ENCODE assay signal across 24 cellular contexts in genomic region chr16:88893127-88893968, GRCh38. TPM values are rescaled to one million over a fixed set of nuclear protein-coding genes. Genes with fewer than 3 reads are reported as not detected.
A peak's percentile ranks its signal among the peaks of the same experiment; 100 is the strongest.
DNase-seq lines count a peak whose midpoint lies in the region; ATAC-seq, FAIRE-seq and TF ChIP-seq lines count a peak whose summit lies in the region.
"Had no signal": no experiment of that assay in that cellular context is flagged by ENCODE, and none has a peak within 500 bp of the region (broad histone marks: within the 10 kb centered on the region; RNA-seq: fewer than 3 reads in every experiment).

No MANE protein-coding gene starts in this region.

- TF ChIP-seq RAD21 in K562 (CRISPR knock-in tag; conservative IDR thresholded peaks at IDR 0.05 in 1 of 2, IDR thresholded peaks at IDR 0.05 in 1 of 2) = no peak

- H3K4me1 ChIP-seq in K562 (replicated peaks in 1 of 2; ENCODE audit: control insufficient read depth in 2 of 2, insufficient read depth in 2 of 2, low read length in 2 of 2) (peaks cover 0 to 39% of the 10 kb centered on the region in 2 experiments; a peak in 2 of 5 replicates), mucosa of descending colon (ENCODE audit: low read depth) (no peaks in the 10 kb centered on the region), small intestine (ENCODE audit: control insufficient read depth in 2 of 2, insufficient read depth in 1 of 2, low read depth in 1 of 2, low read length in 1 of 2) (no peaks in the 10 kb centered on the region)
- H3K4me1 ChIP-seq: Peyer's patch, SJCRH30 had no signal

- H3K36me3 ChIP-seq in K562 (ENCODE audit: control insufficient read depth, insufficient read depth, low read length) = peaks cover 87% of the 10 kb centered on the region
- no peaks in the 10 kb centered on the region for H3K36me3 ChIP-seq in mucosa of descending colon (ENCODE audit: low read depth)
- no peaks in the 10 kb centered on the region for H3K36me3 ChIP-seq in small intestine (ENCODE audit: control insufficient read depth in 2 of 2, insufficient read depth in 2 of 2, low read length in 2 of 2)
- H3K36me3 ChIP-seq: SJCRH30 had no signal

- 95% methylated on average over 11 of the region's 19 CpGs for WGBS in K562 (ENCODE audit: insufficient coverage, low coverage, missing lambda C conversion rate)
- 62 to 84% (median 83%) methylated on average over 16 to 19 of the region's 19 CpGs for WGBS in small intestine, 3 donors

- H4K20me1 ChIP-seq in K562 (replicated peaks; ENCODE audit: control insufficient read depth, insufficient read depth, low read length) = no peaks in the 10 kb centered on the region

- ATAC-seq in K562 (no peak), mucosa of descending colon (peak; percentile 31), HG03039 (IDR thresholded peaks at IDR 0.05; ENCODE audit: unreplicated experiment) (no peak)
- ATAC-seq: CD8-positive, alpha-beta T cell had no signal

- H3K9me3 ChIP-seq in K562 (replicated peaks; ENCODE audit: control insufficient read depth, insufficient read depth, low read depth, low read length) = peaks cover 25% of the 10 kb centered on the region
- H3K9me3 ChIP-seq in mucosa of descending colon = no peaks in the 10 kb centered on the region
- no peaks in the 10 kb centered on the region for H3K9me3 ChIP-seq in small intestine (ENCODE audit: control insufficient read depth, low read depth)
- H3K9me3 ChIP-seq: Peyer's patch, SJCRH30 had no signal

- no peak overlapping the region for H3K4me2 ChIP-seq in K562 (ENCODE audit: insufficient read depth, low read length)

- no peaks in the 10 kb centered on the region for H3K9me1 ChIP-seq in K562 (ENCODE audit: control insufficient read depth, insufficient read depth, low read length)

- H3K4me3 ChIP-seq in GM12864 (ENCODE audit: low read depth, low read length) (no peak overlapping the region), K562 (no peak overlapping the region), mucosa of descending colon (no peak overlapping the region), small intestine (ENCODE audit: low read depth in 1 of 2, low read length in 2 of 2) (no peak overlapping the region)
- H3K4me3 ChIP-seq: Peyer's patch, SJCRH30 had no signal

- POLR2A ChIA-PET in K562 (lab: Yijun Ruan, JAX) = no interaction called here

- DNase-seq in GM12864 (ENCODE audit: low read depth) = peak; percentile 27
- no peak for DNase-seq in K562 (ENCODE audit: extremely low read depth in 1 of 4, low spot score in 3 of 4)
- no peak for DNase-seq in mucosa of descending colon
- peak; percentile 4 for DNase-seq in small intestine
- no peak for DNase-seq in midbrain (lab: John Stamatoyannopoulos, UW)
- no peak for DNase-seq in SK-N-DZ (ENCODE audit: low spot score)
- DNase-seq: CD8-positive, alpha-beta T cell; DMS153; Karpas-422; MV-4-11; NCI-H1417; NCI-H1694 treated with DMSO at 0.1 percent for 48 hours; NCI-H2081 treated with DMSO at 0.1 percent for 48 hours; NCI-H2171 treated with DMSO at 0.1 percent for 48 hours; NCI-H524 treated with DMSO at 0.1 percent for 48 hours; NCI-H82; Peyer's patch; SJCRH30 had no signal

- no peak overlapping the region for H2AFZ ChIP-seq in K562 (ENCODE audit: low read depth, low read length)

- no TSS peak for BruUV-seq in K562 (replicated peaks; lab: Mats Ljungman, UMichigan)

- CTCF ChIA-PET in K562 (lab: Yijun Ruan, JAX; ENCODE audit: low intra/inter-chr PET ratio) = no interaction called here

- intact Hi-C loops in K562 (cut with micrococcal nuclease) (no loop called here), mucosa of descending colon (cut with DNase I, micrococcal nuclease) (no loop called here)

- H3K27ac ChIP-seq in K562 (ENCODE audit: extremely low read depth, low read depth, low read length) = no peak overlapping the region
- no peak overlapping the region for H3K27ac ChIP-seq in small intestine (ENCODE audit: low read depth in 1 of 2, low read length in 1 of 2)
- H3K27ac ChIP-seq: Peyer's patch, SJCRH30 had no signal

- no peak overlapping the region for H3K9ac ChIP-seq in K562 (ENCODE audit: insufficient read depth in 1 of 2, low read depth in 2 of 2, low read length in 2 of 2)

- peak; percentile 31; the same call in 1 of the 2 replicates for TF ChIP-seq POLR2A in K562 (conservative IDR thresholded peaks at IDR 0.05)

- TF ChIP-seq CTCF in GM12864 (IDR thresholded peaks at IDR 0.05; ENCODE audit: low read depth, low read length, missing control alignments) (no peak), K562 (IDR thresholded peaks at IDR 0.05 in 2 of 3, conservative IDR thresholded peaks at IDR 0.05 in 1 of 3; ENCODE audit: insufficient read depth in 2 of 3, low read depth in 1 of 3, low read length in 3 of 3) (no peak), mucosa of descending colon (IDR thresholded peaks at IDR 0.05) (no peak)

- no peak for TF ChIP-seq EP300 in K562 (IDR thresholded peaks at IDR 0.05; ENCODE audit: low read length)

- FAIRE-seq in K562 (lab: Jason Lieb, UNC) (no peak), small intestine (lab: Jason Lieb, UNC) (no peak)
- FAIRE-seq: G401.6, GM19239 had no signal

- peaks cover 10% of the 10 kb centered on the region; the same call in 2 of the 3 replicates for H3K79me2 ChIP-seq in K562 (ENCODE audit: control insufficient read depth, insufficient read depth, low read length)

- H3K27me3 ChIP-seq in K562 (ENCODE audit: control insufficient read depth in 2 of 2, insufficient read depth in 2 of 2, low read length in 2 of 2) = no peaks in the 10 kb centered on the region
- no peaks in the 10 kb centered on the region for H3K27me3 ChIP-seq in small intestine (ENCODE audit: control insufficient read depth in 2 of 2, insufficient read depth in 2 of 2, low read length in 2 of 2)
- H3K27me3 ChIP-seq: Peyer's patch, SJCRH30 had no signal

- in situ Hi-C loops in K562 (cut with MboI) = no loop called here

RNA-seq across cellular contexts. Expression of gene PABPN1L, which starts 26.9 kb away (rescaled TPM):
- 0.46 and 2.2 TPM in 2 replicates for total RNA-seq in K562 (2011; cell fraction: chromatin; rRNA removed; ENCODE audit: low replicate concordance)
- total RNA-seq in K562 (2011; cell fraction: nucleolus; rRNA removed) = 0.26 and 0.50 TPM in 2 replicates
- total RNA-seq in K562 (2011; cell fraction: nucleoplasm; rRNA removed) = 0.29 and 0.99 TPM in 2 replicates
- total RNA-seq in K562 (2014; rRNA removed) (0.32 TPM in 1 of 2 replicates, not detected in the other), K562 (2014; rRNA removed; fragmentation: Illumina TruSeq; extraction: Trizol) (not detected in 2 replicates), K562 (2015; rRNA removed; fragmentation: Illumina TruSeq; extraction: Trizol) (0.19 TPM in 1 of 2 replicates, not detected in the other), K562 (2021) (0.29 TPM in 1 of 2 replicates, not detected in the other), mucosa of descending colon (not detected)
- polyA plus RNA-seq in K562 (2011; rRNA removed) (not detected in 2 replicates), K562 (2014; fragmentation: Illumina TruSeq; extraction: Trizol) (not detected in 2 replicates), K562 (2014; fragmentation: Nextera tagmentation; extraction: Ambion mirVana) (not detected), K562 (2014; rRNA removed) (0.11 TPM in 1 of 2 replicates, not detected in the other), small intestine (not detected)
- not detected in 2 replicates for polyA plus RNA-seq in K562 (2011; cell fraction: cytosol; rRNA removed)
- polyA plus RNA-seq in K562 (2011; cell fraction: nucleus; rRNA removed) = 0.55 and 0.58 TPM in 2 replicates
- 0.29 and 0.71 TPM in 2 replicates for polyA plus RNA-seq in K562 (2012)
- polyA minus RNA-seq in K562 (2011; rRNA and poly(A)+ RNA removed) = not detected in 2 replicates
- polyA minus RNA-seq in K562 (2011; cell fraction: cytosol; rRNA and poly(A)+ RNA removed) = not detected in 2 replicates
- polyA minus RNA-seq in K562 (2011; cell fraction: nucleus; rRNA and poly(A)+ RNA removed) = not detected in 2 replicates
- polyA plus RNA-seq in SK-N-DZ (2014; cell fraction: cytosol; rRNA removed) = not detected in 2 replicates
- polyA plus RNA-seq in SK-N-DZ (2014; cell fraction: nucleus; rRNA removed) = 0.12 TPM in 1 of 2 replicates, not detected in the other
- total RNA-seq: CD8-positive, alpha-beta T cell; H4; M059J; Peyer's patch; SJCRH30 had no signal
- polyA plus RNA-seq: IgD-negative memory B cell had no signal

RNA-seq across cellular contexts. Expression of gene TRAPPC2L, which starts 36.4 kb away (rescaled TPM):
- 43.1 and 83.7 TPM in 2 replicates for total RNA-seq in K562 (2011; cell fraction: chromatin; rRNA removed; ENCODE audit: low replicate concordance)
- total RNA-seq in K562 (2011; cell fraction: nucleolus; rRNA removed) = 64.3 and 69.7 TPM in 2 replicates
- 53.0 and 53.7 TPM in 2 replicates for total RNA-seq in K562 (2011; cell fraction: nucleoplasm; rRNA removed)
- 60.4 and 77.5 TPM in 2 replicates for total RNA-seq in K562 (2014; rRNA removed)
- 92.6 and 126 TPM in 2 replicates for total RNA-seq in K562 (2014; rRNA removed; fragmentation: Illumina TruSeq; extraction: Trizol)
- 61.1 and 69.1 TPM in 2 replicates for total RNA-seq in K562 (2015; rRNA removed; fragmentation: Illumina TruSeq; extraction: Trizol)
- 89.1 and 92.6 TPM in 2 replicates for total RNA-seq in K562 (2021)
- polyA plus RNA-seq in K562 (2011; rRNA removed) = 124 and 163 TPM in 2 replicates
- 94.2 and 150 TPM in 2 replicates for polyA plus RNA-seq in K562 (2011; cell fraction: cytosol; rRNA removed)
- polyA plus RNA-seq in K562 (2011; cell fraction: nucleus; rRNA removed) = 96.2 and 120 TPM in 2 replicates
- 69.9 and 168 TPM in 2 replicates for polyA plus RNA-seq in K562 (2012)
- 97.5 and 104 TPM in 2 replicates for polyA plus RNA-seq in K562 (2014; fragmentation: Illumina TruSeq; extraction: Trizol)
- 100 to 1,000 TPM; 345 to 398 TPM for polyA plus RNA-seq in K562 (2014; fragmentation: Nextera tagmentation; extraction: Ambion mirVana)
- polyA plus RNA-seq in K562 (2014; rRNA removed) = 92.4 and 99.1 TPM in 2 replicates
- 28.3 and 55.3 TPM in 2 replicates for polyA minus RNA-seq in K562 (2011; rRNA and poly(A)+ RNA removed)
- polyA minus RNA-seq in K562 (2011; cell fraction: cytosol; rRNA and poly(A)+ RNA removed) = 24.9 and 30.9 TPM in 2 replicates
- 30.4 and 33.3 TPM in 2 replicates for polyA minus RNA-seq in K562 (2011; cell fraction: nucleus; rRNA and poly(A)+ RNA removed)
- total RNA-seq in mucosa of descending colon = 10 to 100 TPM; 30.6 to 57.9 (median 40.7) TPM
- polyA plus RNA-seq in small intestine = 10 to 100 TPM; 46.6 to 84.8 (median 60.6) TPM
- polyA plus RNA-seq in SK-N-DZ (2014; cell fraction: cytosol; rRNA removed) = 73.5 and 79.4 TPM in 2 replicates
- 69.1 and 79.2 TPM in 2 replicates for polyA plus RNA-seq in SK-N-DZ (2014; cell fraction: nucleus; rRNA removed)

RNA-seq across cellular contexts. Expression of gene GALNS, which starts 36.6 kb away (rescaled TPM):
- total RNA-seq in K562 (2011; cell fraction: chromatin; rRNA removed; ENCODE audit: low replicate concordance) = 69.8 and 180 TPM in 2 replicates
- total RNA-seq in K562 (2011; cell fraction: nucleolus; rRNA removed) = 70.5 and 71.6 TPM in 2 replicates
- 50.8 and 56.2 TPM in 2 replicates for total RNA-seq in K562 (2011; cell fraction: nucleoplasm; rRNA removed)
- total RNA-seq in K562 (2014; rRNA removed) = 3.4 and 5.4 TPM in 2 replicates
- total RNA-seq in K562 (2014; rRNA removed; fragmentation: Illumina TruSeq; extraction: Trizol) = 2.4 and 4.1 TPM in 2 replicates
- total RNA-seq in K562 (2015; rRNA removed; fragmentation: Illumina TruSeq; extraction: Trizol) = 5.6 and 5.9 TPM in 2 replicates
- 12.3 and 13.2 TPM in 2 replicates for total RNA-seq in K562 (2021)
- polyA plus RNA-seq in K562 (2011; rRNA removed) = 3.9 and 4.3 TPM in 2 replicates
- 3.9 and 9.1 TPM in 2 replicates for polyA plus RNA-seq in K562 (2011; cell fraction: cytosol; rRNA removed)
- 20.2 and 34.5 TPM in 2 replicates for polyA plus RNA-seq in K562 (2011; cell fraction: nucleus; rRNA removed)
- 11.1 and 16.0 TPM in 2 replicates for polyA plus RNA-seq in K562 (2012)
- polyA plus RNA-seq in K562 (2014; fragmentation: Illumina TruSeq; extraction: Trizol) = 6.0 and 7.0 TPM in 2 replicates
- under 1 TPM; 0.38 to 0.63 TPM for polyA plus RNA-seq in K562 (2014; fragmentation: Nextera tagmentation; extraction: Ambion mirVana)
- 6.7 and 8.6 TPM in 2 replicates for polyA plus RNA-seq in K562 (2014; rRNA removed)
- polyA minus RNA-seq in K562 (2011; rRNA and poly(A)+ RNA removed) = 1.9 and 3.7 TPM in 2 replicates
- 3.2 and 3.3 TPM in 2 replicates for polyA minus RNA-seq in K562 (2011; cell fraction: cytosol; rRNA and poly(A)+ RNA removed)
- 7.0 and 7.8 TPM in 2 replicates for polyA minus RNA-seq in K562 (2011; cell fraction: nucleus; rRNA and poly(A)+ RNA removed)
- total RNA-seq in mucosa of descending colon = 10 to 100 TPM; 37.4 to 65.3 (median 44.0) TPM
- polyA plus RNA-seq in small intestine = 10 to 100 TPM; 28.3 to 35.4 (median 32.4) TPM
- 12.5 and 12.6 TPM in 2 replicates for polyA plus RNA-seq in SK-N-DZ (2014; cell fraction: cytosol; rRNA removed)
- 24.2 and 25.6 TPM in 2 replicates for polyA plus RNA-seq in SK-N-DZ (2014; cell fraction: nucleus; rRNA removed)

Comparison
In these comparisons a context has a peak if more than half of its experiments do, and no peak if none do; other contexts are left out.
1. DNase-seq: peak in GM12864 (single experiment) and small intestine (single experiment); none in K562 (0 of 4), mucosa of descending colon (0 of 3), midbrain (single experiment) and SK-N-DZ (single experiment).